In the genomic region with DNA sequence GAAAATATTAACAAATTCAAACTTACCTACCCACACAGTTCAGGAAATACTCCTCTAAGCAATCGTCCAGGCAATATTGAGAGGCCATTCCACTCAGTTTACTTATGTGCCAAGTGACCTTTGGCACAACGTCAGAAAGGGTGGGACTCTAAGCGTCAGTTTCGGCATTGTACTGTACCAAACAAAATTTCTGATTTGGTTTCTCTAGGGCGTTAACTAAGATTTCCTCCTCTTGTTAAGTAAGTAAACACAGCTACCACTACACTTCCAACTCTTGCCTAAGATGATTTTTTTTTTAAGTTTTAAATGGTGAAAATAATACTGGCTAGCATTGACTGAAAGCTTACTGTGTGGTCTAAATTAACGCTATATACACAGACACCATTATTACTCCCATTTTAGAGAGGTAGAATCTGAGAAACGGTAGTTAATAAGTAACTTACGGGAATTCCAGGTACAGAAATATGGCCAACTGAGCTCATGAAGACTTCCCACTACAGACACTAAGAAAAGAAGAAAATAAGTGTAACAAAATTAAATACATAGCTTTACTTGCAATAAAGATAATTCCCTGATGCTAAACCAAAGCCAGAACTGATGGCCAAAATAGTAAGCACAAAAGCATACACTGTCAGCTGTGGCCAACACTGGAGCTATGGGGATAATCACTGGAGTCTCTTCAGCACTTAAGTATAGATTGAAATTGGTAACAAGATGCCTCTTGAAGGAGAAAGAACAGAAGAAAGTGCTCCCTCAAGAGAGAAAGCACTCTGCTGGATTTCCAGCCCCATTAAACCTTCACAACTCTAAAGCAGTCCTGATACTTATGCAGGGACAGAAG, we compare ENCODE assay signal across 11 cellular contexts.
DNase-seq lines count a peak whose midpoint lies in the region; ATAC-seq and TF ChIP-seq lines count a peak whose summit lies in the region.
"Had no signal": no experiment of that assay in that cellular context is flagged by ENCODE, and none has a peak within 500 bp of the region (broad histone marks: within the 10 kb centered on the region; RNA-seq: fewer than 3 reads in every experiment).

No MANE protein-coding gene starts in this region.

- no peak overlapping the region for H2AFZ ChIP-seq in neural progenitor cell (replicated peaks)

- no peaks in the 10 kb centered on the region for H3F3A ChIP-seq in neural progenitor cell (ENCODE audit: low read depth)

- no peak overlapping the region for H3K4me2 ChIP-seq in neural progenitor cell

- peaks cover 0 to 10% of the 10 kb centered on the region in 2 donors for H3K4me1 ChIP-seq in breast epithelium
- H3K4me1 ChIP-seq in heart right ventricle, result peaks cover 0 to 82% (median 19%) of the 10 kb centered on the region in 9 donors
- H3K4me1 ChIP-seq in neural progenitor cell, result peaks cover 27% of the 10 kb centered on the region
- H3K4me1 ChIP-seq in aorta (ENCODE audit: control insufficient read depth in 1 of 2, insufficient read depth in 2 of 2, low read length in 2 of 2), result peaks cover 6 to 7% of the 10 kb centered on the region in 2 donors

- H3K27ac ChIP-seq in breast epithelium, result peak overlapping the region; percentile 19 to 57
- peak overlapping the region in 9 of 10 donors; percentile 23 to 77 (median 56) for H3K27ac ChIP-seq in heart right ventricle
- H3K27ac ChIP-seq in neural progenitor cell, result peak overlapping the region; percentile 69
- H3K27ac ChIP-seq in aorta (ENCODE audit: low read depth in 1 of 2, low read length in 2 of 2), result peak overlapping the region in 1 of 2 donors; percentile 57

- peaks cover 9% of the 10 kb centered on the region for H3K36me3 Mint-ChIP-seq in MCF 10A (ENCODE audit: insufficient read depth, unreplicated experiment)
- H3K36me3 Mint-ChIP-seq in neural progenitor cell, result peaks cover 7% of the 10 kb centered on the region
- no peaks in the 10 kb centered on the region for H3K36me3 Mint-ChIP-seq in activated naive CD4-positive, alpha-beta T cell treated with anti-CD3 and anti-CD28 coated beads for 36 hours (ENCODE audit: low read depth)

- intact Hi-C loops in breast epithelium (cut with DNase I; ENCODE audit: low total_unique reads) (no loop called here), MCF 10A (cut with micrococcal nuclease) (no loop called here), heart right ventricle (cut with DNase I) (no loop called here), aorta (cut with DNase I) (no loop called here)
- intact Hi-C loops in activated naive CD4-positive, alpha-beta T cell treated with anti-CD3 and anti-CD28 coated beads for 36 hours (cut with micrococcal nuclease), result no loop called here

- H3K9me3 Mint-ChIP-seq in MCF 10A (ENCODE audit: unreplicated experiment), result no peaks in the 10 kb centered on the region
- peaks cover 8% of the 10 kb centered on the region for H3K9me3 Mint-ChIP-seq in neural progenitor cell
- H3K9me3 Mint-ChIP-seq in activated naive CD4-positive, alpha-beta T cell treated with anti-CD3 and anti-CD28 coated beads for 36 hours, result no peaks in the 10 kb centered on the region

- TF ChIP-seq CTCF in breast epithelium (IDR thresholded peaks at IDR 0.05) (no peak), MCF 10A (IDR thresholded peaks at IDR 0.05; ENCODE audit: unreplicated experiment) (no peak), heart right ventricle (IDR thresholded peaks at IDR 0.05) (no peak), neural progenitor cell (IDR thresholded peaks at IDR 0.05) (no peak)

- H4K20me1 ChIP-seq in neural progenitor cell (ENCODE audit: low read depth), result no peaks in the 10 kb centered on the region

- H3K36me3 ChIP-seq in breast epithelium (no peaks in the 10 kb centered on the region), heart right ventricle (no peaks in the 10 kb centered on the region), neural progenitor cell (no peaks in the 10 kb centered on the region), aorta (ENCODE audit: control insufficient read depth in 1 of 2, insufficient read depth in 2 of 2, low read length in 1 of 2) (no peaks in the 10 kb centered on the region)

- WGBS in heart right ventricle, 2 donors, result 60 to 68% methylated on average over 8 of the region's 8 CpGs
- WGBS in aorta, 2 donors, result 51 to 52% methylated on average over 8 of the region's 8 CpGs

- H3K79me2 ChIP-seq in neural progenitor cell (ENCODE audit: low read depth), result no peaks in the 10 kb centered on the region

- TF ChIP-seq POLR2A in breast epithelium (IDR thresholded peaks at IDR 0.05), result no peak

- H3K9ac ChIP-seq in neural progenitor cell, result no peak overlapping the region

- no peaks in the 10 kb centered on the region for H3K27me3 Mint-ChIP-seq in MCF 10A (ENCODE audit: insufficient read depth, unreplicated experiment)
- H3K27me3 Mint-ChIP-seq in neural progenitor cell (ENCODE audit: insufficient read depth, low read depth), result peaks cover 2% of the 10 kb centered on the region
- no peaks in the 10 kb centered on the region for H3K27me3 Mint-ChIP-seq in activated naive CD4-positive, alpha-beta T cell treated with anti-CD3 and anti-CD28 coated beads for 36 hours (ENCODE audit: low read depth)

- H3K27me3 ChIP-seq in breast epithelium (no peaks in the 10 kb centered on the region), heart right ventricle (no peaks in the 10 kb centered on the region), neural progenitor cell (no peaks in the 10 kb centered on the region), aorta (ENCODE audit: control insufficient read depth in 1 of 2, insufficient read depth in 2 of 2, low read length in 1 of 2) (no peaks in the 10 kb centered on the region)

- H3K4me1 Mint-ChIP-seq in MCF 10A (ENCODE audit: insufficient read depth, unreplicated experiment) (peaks cover 10% of the 10 kb centered on the region), neural progenitor cell (peaks cover 22% of the 10 kb centered on the region)
- peaks cover 7% of the 10 kb centered on the region for H3K4me1 Mint-ChIP-seq in activated naive CD4-positive, alpha-beta T cell treated with anti-CD3 and anti-CD28 coated beads for 36 hours (ENCODE audit: low read depth)

- H3K4me3 Mint-ChIP-seq in MCF 10A (ENCODE audit: unreplicated experiment), result no peak overlapping the region
- no peak overlapping the region for H3K4me3 Mint-ChIP-seq in neural progenitor cell
- H3K4me3 Mint-ChIP-seq in activated naive CD4-positive, alpha-beta T cell treated with anti-CD3 and anti-CD28 coated beads for 36 hours, result no peak overlapping the region

- POLR2A ChIA-PET in MCF 10A (lab: Yijun Ruan, JAX), result interaction anchor here (0.6 to 2.5 kb wide), 6 partner anchors 8 to 75 kb away, joined by 3 to 8 read pairs (median 5); no protein-coding TSS in a partner anchor

- H3K9me3 ChIP-seq in breast epithelium, result no peaks in the 10 kb centered on the region
- H3K9me3 ChIP-seq in heart right ventricle, result no peaks in the 10 kb centered on the region
- H3K9me3 ChIP-seq in neural progenitor cell (ENCODE audit: low read depth), result no peaks in the 10 kb centered on the region
- no peaks in the 10 kb centered on the region for H3K9me3 ChIP-seq in aorta (ENCODE audit: control insufficient read depth, low read length)

- H3K27ac Mint-ChIP-seq in MCF 10A (ENCODE audit: low read depth, unreplicated experiment) (no peak overlapping the region), neural progenitor cell (no peak overlapping the region)
- H3K27ac Mint-ChIP-seq in activated naive CD4-positive, alpha-beta T cell treated with anti-CD3 and anti-CD28 coated beads for 36 hours, result no peak overlapping the region

- H3K4me3 ChIP-seq in breast epithelium (peak overlapping the region in 2 of 3 donors; percentile 9 to 12), heart right ventricle (peak overlapping the region in 5 of 10 donors; percentile 5 to 41 (median 27)), neural progenitor cell (no peak overlapping the region), aorta (ENCODE audit: low read length in 2 of 2) (no peak overlapping the region)
- H3K4me3 ChIP-seq: K562 had no signal

- CTCF ChIA-PET in MCF 10A (lab: Yijun Ruan, JAX), result interaction anchor here (0.5 to 1.1 kb wide), 4 partner anchors 9 to 60 kb away, joined by 3 to 5 read pairs (median 3); no protein-coding TSS in a partner anchor
- CTCF ChIA-PET in activated naive CD4-positive, alpha-beta T cell treated with anti-CD3 and anti-CD28 coated beads for 36 hours (lab: Charles Lee), result interaction anchor here (0.8 to 1.5 kb wide), 2 partner anchors 14 to 123 kb away, joined by 3 read pairs; no protein-coding TSS in a partner anchor

- ATAC-seq in heart right ventricle (peak; percentile 76 to 95 (median 88)), aorta (ENCODE audit: low FRiP score) (peak; percentile 73), HG03439 (IDR thresholded peaks at IDR 0.05; ENCODE audit: unreplicated experiment) (no peak)
- ATAC-seq: K562 had no signal

- BruUV-seq in MCF 10A (replicated peaks; lab: Mats Ljungman, UMichigan), result no TSS peak

- no peak for DNase-seq in breast epithelium (ENCODE audit: low spot score in 2 of 2)
- DNase-seq in MCF 10A (ENCODE audit: unreplicated experiment), result no peak
- DNase-seq in heart right ventricle, result peak in 1 of 2 donors; percentile 69
- DNase-seq in neural progenitor cell (ENCODE audit: low spot score), result no peak
- DNase-seq in aorta, result no peak
- no peak for DNase-seq in activated naive CD4-positive, alpha-beta T cell treated with anti-CD3 and anti-CD28 coated beads for 36 hours
- DNase-seq in NOMO-1 treated with DMSO at 0.1 percent for 48 hours (lab: John Stamatoyannopoulos, UW; ENCODE audit: unreplicated experiment), result no peak
- DNase-seq: erythroblast, NCI-H774 had no signal

Comparison
In these comparisons a context has a peak if more than half of its experiments do, and no peak if none do; other contexts are left out.
1. H3K4me3 ChIP-seq: peak in breast epithelium (2 of 3); none in neural progenitor cell (single experiment) and aorta (0 of 2).